1 cellular context compared by ENCODE assay signal in genomic region chr11:92886243-92886905, GRCh38.
TF ChIP-seq lines count a peak whose summit lies in the region.

No MANE protein-coding gene starts in this region.

TF ChIP-seq in HCT116, 20 proteins besides CTCF, POLR2A, EP300 and RAD21 (continued from another document):
- TF ChIP-seq REST (IDR thresholded peaks at IDR 0.05; ENCODE audit: low read depth), result no peak
- TF ChIP-seq SIN3A (IDR thresholded peaks at IDR 0.05; ENCODE audit: low read depth), result no peak
- no peak for TF ChIP-seq ZNF274 (IDR thresholded peaks at IDR 0.05; ENCODE audit: low read depth, low read length)
- TF ChIP-seq ELF1 (IDR thresholded peaks at IDR 0.05; ENCODE audit: borderline replicate concordance, low read depth), result no peak
- TF ChIP-seq CEBPB (IDR thresholded peaks at IDR 0.05; ENCODE audit: low read depth), result no peak
- TF ChIP-seq EZH2phosphoT487 (IDR thresholded peaks at IDR 0.05; ENCODE audit: borderline replicate concordance), result no peak
